In the genomic region with DNA sequence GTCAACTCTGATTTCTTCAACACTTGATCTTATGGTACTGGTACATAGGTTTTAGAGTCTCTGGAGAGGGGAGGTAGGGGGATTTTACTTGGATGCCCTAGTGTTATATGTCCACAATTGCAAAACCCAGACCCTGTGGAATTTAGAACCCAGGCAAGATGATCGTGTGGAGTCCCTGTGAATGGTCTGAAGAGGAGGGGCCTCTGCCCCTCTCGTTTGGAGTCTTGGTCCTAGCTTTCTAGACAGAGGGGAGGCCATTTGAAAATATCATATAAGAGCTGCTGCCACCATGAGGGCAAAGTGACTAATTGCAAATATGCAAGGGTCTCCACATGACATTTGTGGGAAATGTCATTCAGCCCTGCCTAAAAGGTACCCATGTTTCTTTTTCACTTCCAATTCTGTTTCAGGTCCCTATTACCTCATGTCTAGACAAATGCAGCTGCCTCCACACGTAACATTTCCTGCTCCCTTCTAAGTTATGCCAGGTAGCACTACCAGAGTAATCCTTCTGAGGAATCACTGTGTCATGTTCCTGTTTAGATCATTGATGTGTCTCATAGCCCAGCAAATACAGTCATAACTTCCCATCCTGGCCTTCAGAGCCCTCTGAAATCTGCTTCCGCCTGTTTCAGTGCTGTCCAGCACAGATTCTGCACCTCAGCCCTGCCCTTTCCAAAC, we compare ENCODE assay signal across 8 cellular contexts.
A peak's percentile ranks its signal among the peaks of the same experiment; 100 is the strongest.
DNase-seq lines count a peak whose midpoint lies in the region; ATAC-seq and TF ChIP-seq lines count a peak whose summit lies in the region.

No MANE protein-coding gene starts in this region.

- H3K27me3 Mint-ChIP-seq in Caco-2 (ENCODE audit: insufficient read depth, unreplicated experiment) = no peaks in the 10 kb centered on the region
- no peaks in the 10 kb centered on the region for H3K27me3 Mint-ChIP-seq in activated CD4-positive, alpha-beta memory T cell treated with anti-CD3 and anti-CD28 coated beads, Interleukin-2, amount 10 ng/mL, durations not matched to agents 7 days and 5 days
- no peaks in the 10 kb centered on the region for H3K27me3 Mint-ChIP-seq in natural killer cell treated with Interleukin-12 subunit alpha and Interleukin-12 subunit beta and Interleukin-15 and Interleukin-18, amount 100 ng/mL, for 72 hours

- H3K4me3 Mint-ChIP-seq in Caco-2 (ENCODE audit: unreplicated experiment) = no peak overlapping the region
- H3K4me3 Mint-ChIP-seq in activated CD4-positive, alpha-beta memory T cell treated with anti-CD3 and anti-CD28 coated beads, Interleukin-2, amount 10 ng/mL, durations not matched to agents 7 days and 5 days = no peak overlapping the region
- H3K4me3 Mint-ChIP-seq in natural killer cell treated with Interleukin-12 subunit alpha and Interleukin-12 subunit beta and Interleukin-15 and Interleukin-18, amount 100 ng/mL, for 72 hours = no peak overlapping the region

- TF ChIP-seq CTCF in Caco-2 (IDR thresholded peaks at IDR 0.05; ENCODE audit: insufficient read depth in 1 of 2, low read depth in 1 of 2, low read length in 1 of 2, severe bottlenecking in 1 of 2, unreplicated experiment in 1 of 2) = peak; percentile 31 to 56

- H3K9me3 Mint-ChIP-seq in Caco-2 (ENCODE audit: unreplicated experiment) = no peaks in the 10 kb centered on the region
- H3K9me3 Mint-ChIP-seq in activated CD4-positive, alpha-beta memory T cell treated with anti-CD3 and anti-CD28 coated beads, Interleukin-2, amount 10 ng/mL, durations not matched to agents 7 days and 5 days = no peaks in the 10 kb centered on the region
- H3K9me3 Mint-ChIP-seq in natural killer cell treated with Interleukin-12 subunit alpha and Interleukin-12 subunit beta and Interleukin-15 and Interleukin-18, amount 100 ng/mL, for 72 hours = no peaks in the 10 kb centered on the region

- peak; percentile 75 for ATAC-seq in HG03135 (IDR thresholded peaks at IDR 0.05; ENCODE audit: unreplicated experiment)
- peak; percentile 36 to 55 for ATAC-seq in natural killer cell treated with Interleukin-12 subunit alpha and Interleukin-12 subunit beta and Interleukin-15 and Interleukin-18, amount 100 ng/mL, for 72 hours

- no TSS peak for BruUV-seq in Caco-2 (replicated peaks; lab: Mats Ljungman, UMichigan)

- DNase-seq in Caco-2 = peak; percentile 40 to 55
- DNase-seq in GM19238 (ENCODE audit: insufficient read length, low spot score) = peak; percentile 39
- peak; percentile 48 for DNase-seq in NCI-H2227 treated with DMSO at 0.1 percent for 48 hours (lab: John Stamatoyannopoulos, UW)
- peak; percentile 29 for DNase-seq in activated CD4-positive, alpha-beta memory T cell treated with anti-CD3 and anti-CD28 coated beads, Interleukin-2, amount 10 ng/mL, durations not matched to agents 7 days and 5 days
- DNase-seq in erythroblast (lab: John Stamatoyannopoulos, UW) = peak; percentile 69 to 73
- no peak for DNase-seq in natural killer cell treated with Interleukin-12 subunit alpha and Interleukin-12 subunit beta and Interleukin-15 and Interleukin-18, amount 100 ng/mL, for 72 hours (ENCODE audit: low spot score)
- DNase-seq in ecto neural progenitor cell (ENCODE audit: low spot score) = no peak

- no peak overlapping the region for H3K4me3 ChIP-seq in Caco-2 (ENCODE audit: low read depth, low read length)

- intact Hi-C loops in Caco-2 (cut with micrococcal nuclease; ENCODE audit: unreplicated experiment) = loop anchor here (1.0 to 5.0 kb wide), 6 partner anchors 24 to 596 kb away; no protein-coding TSS in a partner anchor

- no peaks in the 10 kb centered on the region for H3K27me3 ChIP-seq in Caco-2 (replicated peaks; ENCODE audit: control insufficient read depth, insufficient read depth, low read length)

- no peaks in the 10 kb centered on the region for H3K9me3 ChIP-seq in Caco-2

- H3K4me1 Mint-ChIP-seq in Caco-2 (ENCODE audit: low read depth, unreplicated experiment) = peaks cover 31% of the 10 kb centered on the region
- peaks cover 18% of the 10 kb centered on the region for H3K4me1 Mint-ChIP-seq in activated CD4-positive, alpha-beta memory T cell treated with anti-CD3 and anti-CD28 coated beads, Interleukin-2, amount 10 ng/mL, durations not matched to agents 7 days and 5 days
- H3K4me1 Mint-ChIP-seq in natural killer cell treated with Interleukin-12 subunit alpha and Interleukin-12 subunit beta and Interleukin-15 and Interleukin-18, amount 100 ng/mL, for 72 hours (ENCODE audit: low read depth in 2 of 2) = peaks cover 16 to 19% of the 10 kb centered on the region in 2 donors

- TF ChIP-seq POLR2A in erythroblast (IDR thresholded peaks at IDR 0.05; ENCODE audit: low read length) = no peak

- peaks cover 19% of the 10 kb centered on the region for H3K4me1 ChIP-seq in Caco-2

- no peaks in the 10 kb centered on the region for H3K36me3 ChIP-seq in Caco-2 (ENCODE audit: control insufficient read depth, insufficient read depth, low read length)

- H3K27ac Mint-ChIP-seq in Caco-2 (ENCODE audit: unreplicated experiment) = peak overlapping the region; percentile 67
- H3K27ac Mint-ChIP-seq in activated CD4-positive, alpha-beta memory T cell treated with anti-CD3 and anti-CD28 coated beads, Interleukin-2, amount 10 ng/mL, durations not matched to agents 7 days and 5 days = no peak overlapping the region
- H3K27ac Mint-ChIP-seq in natural killer cell treated with Interleukin-12 subunit alpha and Interleukin-12 subunit beta and Interleukin-15 and Interleukin-18, amount 100 ng/mL, for 72 hours = no peak overlapping the region

- POLR2A ChIA-PET in Caco-2 (lab: Charles Lee) = no interaction called here
- POLR2A ChIA-PET in activated CD4-positive, alpha-beta memory T cell treated with anti-CD3 and anti-CD28 coated beads, Interleukin-2, amount 10 ng/mL, durations not matched to agents 7 days and 5 days (lab: Charles Lee) = interaction anchor here (1.2 to 5.9 kb wide), 3 partner anchors 87 to 171 kb away, joined by 3 to 43 read pairs (median 6); partner anchors contain the start of gene AFF1

- CTCF ChIA-PET in Caco-2 (lab: Charles Lee) = interaction anchor here (0.6 to 2.8 kb wide), 7 partner anchors 24 to 171 kb away, joined by 5 to 33 read pairs (median 7); partner anchors contain the start of gene AFF1
- CTCF ChIA-PET in activated CD4-positive, alpha-beta memory T cell treated with anti-CD3 and anti-CD28 coated beads, Interleukin-2, amount 10 ng/mL, durations not matched to agents 7 days and 5 days (lab: Charles Lee) = interaction anchor here (0.6 to 4.6 kb wide), 20 partner anchors 10 to 189 kb away, joined by 3 to 160 read pairs (median 4); partner anchors contain the start of gene AFF1

- H3K36me3 Mint-ChIP-seq in Caco-2 (ENCODE audit: insufficient read depth, unreplicated experiment) = peaks cover 16% of the 10 kb centered on the region
- peaks cover 38% of the 10 kb centered on the region for H3K36me3 Mint-ChIP-seq in activated CD4-positive, alpha-beta memory T cell treated with anti-CD3 and anti-CD28 coated beads, Interleukin-2, amount 10 ng/mL, durations not matched to agents 7 days and 5 days (ENCODE audit: low read depth)
- H3K36me3 Mint-ChIP-seq in natural killer cell treated with Interleukin-12 subunit alpha and Interleukin-12 subunit beta and Interleukin-15 and Interleukin-18, amount 100 ng/mL, for 72 hours = no peaks in the 10 kb centered on the region

Comparison
In these comparisons a context has a peak if more than half of its experiments do, and no peak if none do; other contexts are left out.
1. DNase-seq: peak in Caco-2 (2 of 2), GM19238 (single experiment), NCI-H2227 treated with DMSO at 0.1 percent for 48 hours (single experiment), activated CD4-positive, alpha-beta memory T cell treated with anti-CD3 and anti-CD28 coated beads, Interleukin-2, amount 10 ng/mL, durations not matched to agents 7 days and 5 days (single experiment) and erythroblast (2 of 2); none in natural killer cell treated with Interleukin-12 subunit alpha and Interleukin-12 subunit beta and Interleukin-15 and Interleukin-18, amount 100 ng/mL, for 72 hours (single experiment) and ecto neural progenitor cell (single experiment).